ENCODE assay signal across 18 cellular contexts in the genomic region with DNA sequence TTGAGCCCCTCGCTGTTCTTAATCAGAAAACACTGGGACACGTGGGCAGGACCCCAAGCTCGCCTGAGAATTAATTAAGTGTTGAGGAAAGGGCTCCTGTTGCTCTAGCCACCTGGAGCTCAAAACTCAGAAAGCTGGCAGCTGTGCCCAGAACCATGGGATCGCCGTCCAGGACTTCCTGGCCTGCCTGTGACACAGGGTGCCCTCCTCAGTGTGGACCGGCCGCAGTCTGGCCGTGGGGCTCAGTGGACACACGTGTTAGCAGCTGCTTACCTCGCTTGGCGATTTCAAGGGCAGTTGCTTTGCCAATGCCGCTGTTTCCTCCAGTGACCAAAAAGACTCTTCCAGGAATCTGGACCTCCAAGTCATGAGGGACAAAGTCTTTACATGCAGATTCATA. TPM values are rescaled to one million over a fixed set of nuclear protein-coding genes. Genes with fewer than 3 reads are reported as not detected.
DNase-seq lines count a peak whose midpoint lies in the region; ATAC-seq, FAIRE-seq and TF ChIP-seq lines count a peak whose summit lies in the region.
"Had no signal": no experiment of that assay in that cellular context is flagged by ENCODE, and none has a peak within 500 bp of the region (broad histone marks: within the 10 kb centered on the region; RNA-seq: fewer than 3 reads in every experiment).

No MANE protein-coding gene starts in this region.

- no peak for TF ChIP-seq POLR2A in H1 (IDR thresholded peaks at IDR 0.05; ENCODE audit: control extremely low read depth in 1 of 2, low read depth in 2 of 2, low read length in 2 of 2)
- TF ChIP-seq POLR2A in sigmoid colon (IDR thresholded peaks at IDR 0.05): no peak
- TF ChIP-seq POLR2A in lower leg skin (IDR thresholded peaks at IDR 0.05): no peak

- no peak overlapping the region for H2BK5ac ChIP-seq in H1 (ENCODE audit: low read depth, low read length)

- CTCF ChIA-PET in CD4-positive, alpha-beta T cell (lab: Charles Lee): no interaction called here
- CTCF ChIA-PET in H1 (lab: Charles Lee; ENCODE audit: partially characterized antibody): interaction anchor here (1.2 to 9.1 kb wide), 10 partner anchors 15 to 674 kb away, joined by 3 to 123 read pairs (median 7); a partner anchor contains a TSS

- no peak overlapping the region for H3K23ac ChIP-seq in H1 (ENCODE audit: insufficient read length)

- H3K18ac ChIP-seq in H1 (ENCODE audit: extremely low read depth, low read length): no peak overlapping the region

- intact Hi-C loops in CD4-positive, alpha-beta T cell (cut with DNase I, micrococcal nuclease): loop anchor here in 1 of 2 experiments (2.0 to 10.0 kb wide), 3 partner anchors 362 to 672 kb away; no protein-coding TSS in a partner anchor
- intact Hi-C loops in sigmoid colon (cut with DNase I) (no loop called here), lower leg skin (cut with DNase I; ENCODE audit: low total_unique reads) (loop anchor here (5.0 to 10.0 kb wide), 2 partner anchors 357 to 514 kb away; no protein-coding TSS in a partner anchor)

- no peak for ATAC-seq in CD4-positive, alpha-beta T cell (ENCODE audit: poor library complexity)
- ATAC-seq: HCT116, HepG2 had no signal

- no peak overlapping the region for H3K4me2 ChIP-seq in H1 (ENCODE audit: insufficient read depth in 1 of 2, low read depth in 2 of 2, low read length in 2 of 2)
- H3K4me2 ChIP-seq: BLaER1 had no signal

- H3K4me3 ChIP-seq in H1 (ENCODE audit: extremely low read depth in 1 of 4, insufficient read depth in 2 of 4, low read depth in 3 of 4, low read length in 4 of 4) (no peak overlapping the region), sigmoid colon (no peak overlapping the region), lower leg skin (ENCODE audit: low read depth, poor library complexity, severe bottlenecking) (no peak overlapping the region)
- H3K4me3 ChIP-seq: BLaER1 had no signal

- POLR2A ChIA-PET in CD4-positive, alpha-beta T cell (lab: Charles Lee): interaction anchor here (1.4 to 7.4 kb wide), 2 partner anchors 347 to 674 kb away, joined by 3 to 135 read pairs; a partner anchor contains a TSS
- POLR2A ChIA-PET in H1 (lab: Charles Lee; ENCODE audit: partially characterized antibody): interaction anchor here (0.9 to 3.1 kb wide), 4 partner anchors 9 to 366 kb away, joined by 3 to 23 read pairs (median 5); a partner anchor contains a TSS

- no peaks in the 10 kb centered on the region for H4K20me1 ChIP-seq in H1 (replicated peaks in 1 of 2; ENCODE audit: control insufficient read depth in 1 of 2, insufficient read depth in 2 of 2, low read length in 2 of 2)

- H2BK12ac ChIP-seq in H1 (ENCODE audit: low read depth, low read length): no peak overlapping the region

- no peaks in the 10 kb centered on the region for H3K9me3 Mint-ChIP-seq in CD4-positive, alpha-beta T cell

- H3K23me2 ChIP-seq in H1 (ENCODE audit: low read depth, low read length): peaks cover 3% of the 10 kb centered on the region; the same call in 1 of the 2 replicates

- H3K4me1 Mint-ChIP-seq in CD4-positive, alpha-beta T cell (ENCODE audit: low read depth): peaks cover 32% of the 10 kb centered on the region

- TF ChIP-seq CTCF in CD4-positive, alpha-beta T cell (IDR thresholded peaks at IDR 0.05): no peak
- TF ChIP-seq CTCF in H1 (IDR thresholded peaks at IDR 0.05; ENCODE audit: control extremely low read depth in 1 of 3, insufficient read depth in 1 of 3, low read depth in 1 of 3, low read length in 3 of 3): no peak
- TF ChIP-seq CTCF in sigmoid colon (IDR thresholded peaks at IDR 0.05): no peak
- TF ChIP-seq CTCF in lower leg skin (IDR thresholded peaks at IDR 0.05): no peak

- H2BK20ac ChIP-seq in H1 (ENCODE audit: low read length): no peak overlapping the region

- peaks cover 26% of the 10 kb centered on the region for H3K36me3 Mint-ChIP-seq in CD4-positive, alpha-beta T cell (ENCODE audit: low read depth)

- no peak overlapping the region for H2BK120ac ChIP-seq in H1 (replicated peaks; ENCODE audit: low read depth, low read length)

- H2BK15ac ChIP-seq in H1 (ENCODE audit: low read length): 0 out of 2 replicates have a peak overlapping the region, but pooled peaks have one; percentile 76

- H3K4me3 Mint-ChIP-seq in CD4-positive, alpha-beta T cell: no peak overlapping the region

- peak overlapping the region; percentile 99 for H3K27ac Mint-ChIP-seq in CD4-positive, alpha-beta T cell

- H3K79me1 ChIP-seq in H1 (ENCODE audit: low read depth, low read length): no peaks in the 10 kb centered on the region

- no peak overlapping the region for H2AK5ac ChIP-seq in H1 (ENCODE audit: low read depth, low read length)

- H3K4ac ChIP-seq in H1 (replicated peaks; ENCODE audit: insufficient read length, low read depth, low read length): no peak overlapping the region

- H3K9me3 ChIP-seq in CD4-positive, alpha-beta T cell (ENCODE audit: control insufficient read depth, low read length): no peaks in the 10 kb centered on the region
- H3K9me3 ChIP-seq in H1 (ENCODE audit: insufficient read depth in 2 of 2, low read depth in 1 of 2, low read length in 1 of 2) (no peaks in the 10 kb centered on the region), sigmoid colon (no peaks in the 10 kb centered on the region)
- H3K9me3 ChIP-seq: BLaER1 had no signal

- H3K56ac ChIP-seq in H1 (replicated peaks; ENCODE audit: insufficient read length, low read depth, low read length): no peak overlapping the region

- no peak overlapping the region for H4K8ac ChIP-seq in H1 (ENCODE audit: extremely low read depth, insufficient read depth, low read length)

- TF ChIP-seq EP300 in H1 (IDR thresholded peaks at IDR 0.05; ENCODE audit: borderline replicate concordance in 1 of 2, low read depth in 2 of 2, low read length in 2 of 2) (no peak), sigmoid colon (IDR thresholded peaks at IDR 0.05) (no peak)

- H3K4me1 ChIP-seq in H1 (replicated peaks in 1 of 4; ENCODE audit: control insufficient read depth in 3 of 4, insufficient read depth in 4 of 4, low read length in 3 of 4) (peaks cover 6 to 21% (median 11%) of the 10 kb centered on the region in 4 experiments), sigmoid colon (peaks cover 0 to 39% (median 36%) of the 10 kb centered on the region in 4 donors)

- H3K79me2 ChIP-seq in H1 (ENCODE audit: control insufficient read depth in 1 of 2, insufficient read depth in 2 of 2, low read length in 2 of 2): no peaks in the 10 kb centered on the region

- no peak overlapping the region for H3K9ac ChIP-seq in H1 (replicated peaks in 1 of 4; ENCODE audit: extremely low read depth in 1 of 4, low read depth in 3 of 4, low read length in 3 of 4)
- H3K9ac ChIP-seq: BLaER1 had no signal

- no peak for TF ChIP-seq RAD21 in H1 (IDR thresholded peaks at IDR 0.05 in 1 of 2, conservative IDR thresholded peaks at IDR 0.05 in 1 of 2; ENCODE audit: low read depth in 2 of 2, low read length in 2 of 2)

- FAIRE-seq in H1 (lab: Jason Lieb, UNC): no peak
- FAIRE-seq: GM12892, H54, HepG2, HTR-8/SVneo had no signal

- 88% methylated on average over 12 of the region's 12 CpGs; no CpG with 5 or more reads in 1 of the 2 experiments for WGBS in H1 (ENCODE audit: extremely low coverage in 1 of 2, insufficient coverage in 1 of 2, insufficient read length in 1 of 2, insufficient replicate concordance in 2 of 2, low coverage in 1 of 2, low lambda C conversion rate in 2 of 2, missing lambda C conversion rate in 1 of 2), 2 experiments
- 94 to 95% methylated on average over 12 of the region's 12 CpGs for WGBS in sigmoid colon, 2 donors
- WGBS in lower leg skin, 2 donors: 89 to 96% methylated on average over 12 of the region's 12 CpGs

- H3K14ac ChIP-seq in H1 (ENCODE audit: insufficient read length): no peak overlapping the region

- no peak overlapping the region for H2AFZ ChIP-seq in H1 (ENCODE audit: low read length)

- H3K27ac ChIP-seq in CD4-positive, alpha-beta T cell (ENCODE audit: low read depth, low read length): no peak overlapping the region
- no peak overlapping the region for H3K27ac ChIP-seq in H1 (ENCODE audit: low read depth, low read length)
- H3K27ac ChIP-seq in sigmoid colon: no peak overlapping the region
- H3K27ac ChIP-seq: 22Rv1, BLaER1 had no signal

- no peak overlapping the region for H4K91ac ChIP-seq in H1 (replicated peaks; ENCODE audit: insufficient read length, low read length)

- no peak overlapping the region for H4K5ac ChIP-seq in H1 (ENCODE audit: insufficient read length, low read depth, low read length)

- no peaks in the 10 kb centered on the region for H3K27me3 Mint-ChIP-seq in CD4-positive, alpha-beta T cell

- no peaks in the 10 kb centered on the region for H3K27me3 ChIP-seq in CD4-positive, alpha-beta T cell (ENCODE audit: control insufficient read depth, insufficient read depth, low read length)
- H3K27me3 ChIP-seq in H1 (replicated peaks in 1 of 4; ENCODE audit: control insufficient read depth in 3 of 4, extremely low read depth in 1 of 4, insufficient read depth in 3 of 4, low read length in 3 of 4) (no peaks in the 10 kb centered on the region), sigmoid colon (no peaks in the 10 kb centered on the region)
- H3K27me3 ChIP-seq: BLaER1 had no signal

- DNase-seq in NCI-H524 (lab: John Stamatoyannopoulos, UW): peak; percentile 32 to 65
- DNase-seq in NCI-H524 treated with DMSO at 0.1 percent for 48 hours (lab: John Stamatoyannopoulos, UW): no peak
- DNase-seq in CD4-positive, alpha-beta T cell: no peak
- DNase-seq in H1 (ENCODE audit: low read depth in 1 of 2, low spot score in 2 of 2): no peak
- DNase-seq in sigmoid colon: peak; percentile 58
- DNase-seq in lower leg skin (ENCODE audit: low spot score in 2 of 2): no peak
- DNase-seq in activated CD4-positive, alpha-beta T cell treated with anti-CD3 and anti-CD28 coated beads for 4 hours: no peak
- DNase-seq: DMS153, DND-41, GDM1 had no signal

- no peaks in the 10 kb centered on the region for H3K36me3 ChIP-seq in H1 (ENCODE audit: control insufficient read depth in 2 of 4, insufficient read depth in 4 of 4, low read length in 3 of 4)
- peaks cover 0 to 22% (median 0%) of the 10 kb centered on the region in 4 donors for H3K36me3 ChIP-seq in sigmoid colon
- H3K36me3 ChIP-seq: BLaER1 had no signal

RNA-seq across cellular contexts. Expression of a gene that starts 4.7 kb away (rescaled TPM):
- total RNA-seq in CD4-positive, alpha-beta T cell: 10 to 100 TPM in 1 of 2 experiments, 1 to 10 TPM in 1; 10.0 to 14.8 TPM
- total RNA-seq in H1 (2021; fragmentation: NEBNext Ultra II Directional; extraction: Animal tissue kit (Norgen Biotek cat#: 25700)): 6.0 and 8.7 TPM in 2 replicates
- polyA plus RNA-seq in H1 (2011; rRNA removed) (8.7 and 10.3 TPM in 2 replicates), sigmoid colon (10 to 100 TPM in 2 of 3 donors, 1 to 10 TPM in 1; 7.4 to 23.4 (median 16.2) TPM)
- 9.7 TPM for polyA plus RNA-seq in H1 (2011; cell fraction: cytosol; rRNA removed)
- 19.8 TPM for polyA plus RNA-seq in H1 (2011; cell fraction: nucleus; rRNA removed)
- 10.0 to 13.4 TPM (median 11.4 TPM) in 4 replicates for polyA plus RNA-seq in H1 (2012, experiment 1 of 2)
- polyA plus RNA-seq in H1 (2012, experiment 2 of 2): 4.7 TPM
- 8.4 TPM for polyA plus RNA-seq in H1 (2013, experiment 1 of 2)
- polyA plus RNA-seq in H1 (2013, experiment 2 of 2): 9.0 TPM
- 5.3 and 7.8 TPM in 2 replicates for polyA minus RNA-seq in H1 (2011; rRNA and poly(A)+ RNA removed)
- polyA minus RNA-seq in H1 (2011; cell fraction: cytosol; rRNA and poly(A)+ RNA removed): 7.1 TPM
- 14.8 TPM for polyA minus RNA-seq in H1 (2011; cell fraction: nucleus; rRNA and poly(A)+ RNA removed)
- total RNA-seq in sigmoid colon (10 to 100 TPM; 11.4 to 26.9 (median 14.9) TPM), lower leg skin (10 to 100 TPM in 2 of 4 donors, 1 to 10 TPM in 2; 7.6 to 11.8 (median 10.3) TPM)

RNA-seq across cellular contexts. Expression of a gene that starts 45.7 kb away (rescaled TPM):
- 1 to 10 TPM; 2.7 to 2.8 TPM for total RNA-seq in CD4-positive, alpha-beta T cell
- not detected in 2 replicates for total RNA-seq in H1 (2021; fragmentation: NEBNext Ultra II Directional; extraction: Animal tissue kit (Norgen Biotek cat#: 25700))
- polyA plus RNA-seq in H1 (2011; rRNA removed) (0.05 and 0.06 TPM in 2 replicates), sigmoid colon (under 1 TPM in 1 of 3 donors, not detected in 2; 0.28 TPM)
- 0.04 TPM for polyA plus RNA-seq in H1 (2011; cell fraction: cytosol; rRNA removed)
- polyA plus RNA-seq in H1 (2011; cell fraction: nucleus; rRNA removed): 0.43 TPM
- 0.06 to 0.32 TPM (median 0.09 TPM) in 3 of 4 replicates, not detected in the other for polyA plus RNA-seq in H1 (2012, experiment 1 of 2)
- not detected for polyA plus RNA-seq in H1 (2012, experiment 2 of 2)
- 0.04 TPM for polyA plus RNA-seq in H1 (2013, experiment 1 of 2)
- 0.02 TPM for polyA plus RNA-seq in H1 (2013, experiment 2 of 2)
- polyA minus RNA-seq in H1 (2011; rRNA and poly(A)+ RNA removed): 0.28 and 0.29 TPM in 2 replicates
- not detected for polyA minus RNA-seq in H1 (2011; cell fraction: cytosol; rRNA and poly(A)+ RNA removed)
- polyA minus RNA-seq in H1 (2011; cell fraction: nucleus; rRNA and poly(A)+ RNA removed): 0.30 TPM
- total RNA-seq in sigmoid colon (under 1 TPM in 1 of 4 donors, not detected in 3; under 0.01 TPM), lower leg skin (under 1 TPM in 1 of 4 donors, not detected in 3; 0.32 TPM)
- total RNA-seq: A673 had no signal

Comparison
In these comparisons a context has a peak if more than half of its experiments do, and no peak if none do; other contexts are left out.
1. DNase-seq: peak in NCI-H524 (2 of 2) and sigmoid colon (single experiment); none in NCI-H524 treated with DMSO at 0.1 percent for 48 hours (single experiment), CD4-positive, alpha-beta T cell (0 of 10), H1 (0 of 2), lower leg skin (0 of 2) and activated CD4-positive, alpha-beta T cell treated with anti-CD3 and anti-CD28 coated beads for 4 hours (0 of 2).